8 cellular contexts compared by ENCODE assay signal in genomic region chr4:123399638-123400358, GRCh38. TPM values are rescaled to one million over a fixed set of nuclear protein-coding genes. Genes with fewer than 3 reads are reported as not detected.
A peak's percentile ranks its signal among the peaks of the same experiment; 100 is the strongest.
DNase-seq lines count a peak whose midpoint lies in the region; ATAC-seq lines count a peak whose summit lies in the region.

No MANE protein-coding gene starts in this region.

- peak overlapping the region; percentile 91 for H3K4me3 Mint-ChIP-seq in T-helper 2 cell treated with Interferon-gamma antibody and Interleukin-4, amounts not matched to agents 5 μg/mL and 100 μg/mL, for 36 hours
- H3K4me3 Mint-ChIP-seq in activated T-helper 2 cell treated with anti-CD3 and anti-CD28 coated beads, Interferon-gamma antibody, Interleukin-2, Interleukin-4, amounts not matched to agents 10 μg/mL and 5 μg/mL and 100 μg/mL, durations not matched to agents 14 hours and 24 hours and 36 hours (ENCODE audit: low read depth): peak overlapping the region; percentile 90
- H3K4me3 Mint-ChIP-seq in stimulated activated naive B cell treated with anti-CD40 and anti-IgM and Interleukin-4, amounts not matched to agents 10 μg/mL and 1 μg/mL and 100 μg/mL, for 72 hours: peak overlapping the region; percentile 93 to 96

- no peak for ATAC-seq in stimulated activated naive B cell treated with anti-CD40 and anti-IgM and Interleukin-4, amounts not matched to agents 10 μg/mL and 1 μg/mL and 100 μg/mL, for 72 hours (replicated peaks)
- ATAC-seq in GM19455 (IDR thresholded peaks at IDR 0.05; ENCODE audit: unreplicated experiment) (no peak), HG03095 (IDR thresholded peaks at IDR 0.05; ENCODE audit: unreplicated experiment) (no peak), GM19467 (IDR thresholded peaks at IDR 0.05; ENCODE audit: unreplicated experiment) (no peak)

- H3K27me3 Mint-ChIP-seq in T-helper 2 cell treated with Interferon-gamma antibody and Interleukin-4, amounts not matched to agents 5 μg/mL and 100 μg/mL, for 36 hours (ENCODE audit: low read depth): peaks cover 12% of the 10 kb centered on the region
- peaks cover 4% of the 10 kb centered on the region for H3K27me3 Mint-ChIP-seq in activated T-helper 2 cell treated with anti-CD3 and anti-CD28 coated beads, Interferon-gamma antibody, Interleukin-2, Interleukin-4, amounts not matched to agents 10 μg/mL and 5 μg/mL and 100 μg/mL, durations not matched to agents 14 hours and 24 hours and 36 hours (ENCODE audit: low read depth)
- H3K27me3 Mint-ChIP-seq in stimulated activated naive B cell treated with anti-CD40 and anti-IgM and Interleukin-4, amounts not matched to agents 10 μg/mL and 1 μg/mL and 100 μg/mL, for 72 hours: no peaks in the 10 kb centered on the region

- H3K4me1 Mint-ChIP-seq in T-helper 2 cell treated with Interferon-gamma antibody and Interleukin-4, amounts not matched to agents 5 μg/mL and 100 μg/mL, for 36 hours (ENCODE audit: low read depth): peaks cover 35% of the 10 kb centered on the region
- peaks cover 35% of the 10 kb centered on the region for H3K4me1 Mint-ChIP-seq in activated T-helper 2 cell treated with anti-CD3 and anti-CD28 coated beads, Interferon-gamma antibody, Interleukin-2, Interleukin-4, amounts not matched to agents 10 μg/mL and 5 μg/mL and 100 μg/mL, durations not matched to agents 14 hours and 24 hours and 36 hours (ENCODE audit: low read depth)
- H3K4me1 Mint-ChIP-seq in stimulated activated naive B cell treated with anti-CD40 and anti-IgM and Interleukin-4, amounts not matched to agents 10 μg/mL and 1 μg/mL and 100 μg/mL, for 72 hours: peaks cover 20 to 39% of the 10 kb centered on the region in 2 donors

- no peaks in the 10 kb centered on the region for H3K9me3 Mint-ChIP-seq in T-helper 2 cell treated with Interferon-gamma antibody and Interleukin-4, amounts not matched to agents 5 μg/mL and 100 μg/mL, for 36 hours
- H3K9me3 Mint-ChIP-seq in activated T-helper 2 cell treated with anti-CD3 and anti-CD28 coated beads, Interferon-gamma antibody, Interleukin-2, Interleukin-4, amounts not matched to agents 10 μg/mL and 5 μg/mL and 100 μg/mL, durations not matched to agents 14 hours and 24 hours and 36 hours: no peaks in the 10 kb centered on the region
- no peaks in the 10 kb centered on the region for H3K9me3 Mint-ChIP-seq in stimulated activated naive B cell treated with anti-CD40 and anti-IgM and Interleukin-4, amounts not matched to agents 10 μg/mL and 1 μg/mL and 100 μg/mL, for 72 hours

- H3K27ac Mint-ChIP-seq in T-helper 2 cell treated with Interferon-gamma antibody and Interleukin-4, amounts not matched to agents 5 μg/mL and 100 μg/mL, for 36 hours: peak overlapping the region; percentile 92
- peak overlapping the region; percentile 94 for H3K27ac Mint-ChIP-seq in activated T-helper 2 cell treated with anti-CD3 and anti-CD28 coated beads, Interferon-gamma antibody, Interleukin-2, Interleukin-4, amounts not matched to agents 10 μg/mL and 5 μg/mL and 100 μg/mL, durations not matched to agents 14 hours and 24 hours and 36 hours
- peak overlapping the region; percentile 97 for H3K27ac Mint-ChIP-seq in stimulated activated naive B cell treated with anti-CD40 and anti-IgM and Interleukin-4, amounts not matched to agents 10 μg/mL and 1 μg/mL and 100 μg/mL, for 72 hours

- intact Hi-C loops in activated T-helper 2 cell treated with anti-CD3 and anti-CD28 coated beads, Interferon-gamma antibody, Interleukin-2, Interleukin-4, amounts not matched to agents 10 μg/mL and 5 μg/mL and 100 μg/mL, durations not matched to agents 14 hours and 24 hours and 36 hours (cut with micrococcal nuclease): loop anchor here (1.0 to 10.0 kb wide), 9 partner anchors 13 to 1245 kb away; partner anchors contain the start of genes BLTP1 and NUDT6

- peaks cover 35% of the 10 kb centered on the region for H3K36me3 Mint-ChIP-seq in T-helper 2 cell treated with Interferon-gamma antibody and Interleukin-4, amounts not matched to agents 5 μg/mL and 100 μg/mL, for 36 hours (ENCODE audit: low read depth)
- peaks cover 64% of the 10 kb centered on the region for H3K36me3 Mint-ChIP-seq in activated T-helper 2 cell treated with anti-CD3 and anti-CD28 coated beads, Interferon-gamma antibody, Interleukin-2, Interleukin-4, amounts not matched to agents 10 μg/mL and 5 μg/mL and 100 μg/mL, durations not matched to agents 14 hours and 24 hours and 36 hours (ENCODE audit: low read depth)
- peaks cover 21 to 33% of the 10 kb centered on the region in 2 donors for H3K36me3 Mint-ChIP-seq in stimulated activated naive B cell treated with anti-CD40 and anti-IgM and Interleukin-4, amounts not matched to agents 10 μg/mL and 1 μg/mL and 100 μg/mL, for 72 hours

- no peak for DNase-seq in T-helper 2 cell treated with Interferon-gamma antibody and Interleukin-4, amounts not matched to agents 5 μg/mL and 100 μg/mL, for 36 hours (ENCODE audit: low spot score)
- no peak for DNase-seq in T-helper 2 cell
- DNase-seq in activated T-helper 2 cell treated with anti-CD3 and anti-CD28 coated beads, Interferon-gamma antibody, Interleukin-2, Interleukin-4, amounts not matched to agents 10 μg/mL and 5 μg/mL and 100 μg/mL, durations not matched to agents 14 hours and 24 hours and 36 hours (ENCODE audit: low spot score): no peak
- peak; percentile 48 for DNase-seq in iris pigment epithelial cell (ENCODE audit: low read depth)
- DNase-seq in stimulated activated naive B cell treated with anti-CD40 and anti-IgM and Interleukin-4, amounts not matched to agents 10 μg/mL and 1 μg/mL and 100 μg/mL, for 72 hours: no peak

RNA-seq across cellular contexts. Expression of gene SPRY1, which starts 3.2 kb away (rescaled TPM):
- 59.1 and 61.8 TPM in 2 replicates for total RNA-seq in activated T-helper 2 cell treated with anti-CD3 and anti-CD28 coated beads, Interferon-gamma antibody, Interleukin-2, Interleukin-4, amounts not matched to agents 10 μg/mL and 5 μg/mL and 100 μg/mL, durations not matched to agents 14 hours and 24 hours and 36 hours
